2 cellular contexts compared by ENCODE assay signal in genomic region chr1:159857889-159858288, GRCh38.
TF ChIP-seq lines count a peak whose summit lies in the region.

No MANE protein-coding gene starts in this region.

TF ChIP-seq in A549, 52 proteins besides CTCF, POLR2A, EP300 and RAD21:
- TF ChIP-seq E2F6 (IDR thresholded peaks at IDR 0.05; ENCODE audit: borderline replicate concordance, low read depth) (no peak), EHMT2 (IDR thresholded peaks at IDR 0.05; ENCODE audit: low read depth) (no peak), NFE2L2 (conservative IDR thresholded peaks at IDR 0.05; ENCODE audit: low read length) (no peak), KDM1A (IDR thresholded peaks at IDR 0.05; ENCODE audit: low read depth) (no peak), HEYL (CRISPR knock-in tag; IDR thresholded peaks at IDR 0.05) (no peak)
- TF ChIP-seq, protein P1, sequence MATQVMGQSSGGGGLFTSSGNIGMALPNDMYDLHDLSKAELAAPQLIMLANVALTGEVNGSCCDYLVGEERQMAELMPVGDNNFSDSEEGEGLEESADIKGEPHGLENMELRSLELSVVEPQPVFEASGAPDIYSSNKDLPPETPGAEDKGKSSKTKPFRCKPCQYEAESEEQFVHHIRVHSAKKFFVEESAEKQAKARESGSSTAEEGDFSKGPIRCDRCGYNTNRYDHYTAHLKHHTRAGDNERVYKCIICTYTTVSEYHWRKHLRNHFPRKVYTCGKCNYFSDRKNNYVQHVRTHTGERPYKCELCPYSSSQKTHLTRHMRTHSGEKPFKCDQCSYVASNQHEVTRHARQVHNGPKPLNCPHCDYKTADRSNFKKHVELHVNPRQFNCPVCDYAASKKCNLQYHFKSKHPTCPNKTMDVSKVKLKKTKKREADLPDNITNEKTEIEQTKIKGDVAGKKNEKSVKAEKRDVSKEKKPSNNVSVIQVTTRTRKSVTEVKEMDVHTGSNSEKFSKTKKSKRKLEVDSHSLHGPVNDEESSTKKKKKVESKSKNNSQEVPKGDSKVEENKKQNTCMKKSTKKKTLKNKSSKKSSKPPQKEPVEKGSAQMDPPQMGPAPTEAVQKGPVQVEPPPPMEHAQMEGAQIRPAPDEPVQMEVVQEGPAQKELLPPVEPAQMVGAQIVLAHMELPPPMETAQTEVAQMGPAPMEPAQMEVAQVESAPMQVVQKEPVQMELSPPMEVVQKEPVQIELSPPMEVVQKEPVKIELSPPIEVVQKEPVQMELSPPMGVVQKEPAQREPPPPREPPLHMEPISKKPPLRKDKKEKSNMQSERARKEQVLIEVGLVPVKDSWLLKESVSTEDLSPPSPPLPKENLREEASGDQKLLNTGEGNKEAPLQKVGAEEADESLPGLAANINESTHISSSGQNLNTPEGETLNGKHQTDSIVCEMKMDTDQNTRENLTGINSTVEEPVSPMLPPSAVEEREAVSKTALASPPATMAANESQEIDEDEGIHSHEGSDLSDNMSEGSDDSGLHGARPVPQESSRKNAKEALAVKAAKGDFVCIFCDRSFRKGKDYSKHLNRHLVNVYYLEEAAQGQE (IDR thresholded peaks at IDR 0.05): peak; percentile 21; the same call in 1 of the 2 replicates
- TF ChIP-seq, protein P2, sequence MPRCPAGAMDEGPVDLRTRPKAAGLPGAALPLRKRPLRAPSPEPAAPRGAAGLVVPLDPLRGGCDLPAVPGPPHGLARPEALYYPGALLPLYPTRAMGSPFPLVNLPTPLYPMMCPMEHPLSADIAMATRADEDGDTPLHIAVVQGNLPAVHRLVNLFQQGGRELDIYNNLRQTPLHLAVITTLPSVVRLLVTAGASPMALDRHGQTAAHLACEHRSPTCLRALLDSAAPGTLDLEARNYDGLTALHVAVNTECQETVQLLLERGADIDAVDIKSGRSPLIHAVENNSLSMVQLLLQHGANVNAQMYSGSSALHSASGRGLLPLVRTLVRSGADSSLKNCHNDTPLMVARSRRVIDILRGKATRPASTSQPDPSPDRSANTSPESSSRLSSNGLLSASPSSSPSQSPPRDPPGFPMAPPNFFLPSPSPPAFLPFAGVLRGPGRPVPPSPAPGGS (IDR thresholded peaks at IDR 0.05): no peak
TF ChIP-seq in A549: peak in this region for 1.

TF ChIP-seq in GM23338, 12 proteins besides CTCF, POLR2A, EP300 and RAD21 (continued from another document):
- TF ChIP-seq, protein P1 (IDR thresholded peaks at IDR 0.05; ENCODE audit: unreplicated experiment): peak; percentile 15
